Comparison of ENCODE assay signal across 9 cellular contexts in genomic region chr7:158646766-158647474, GRCh38. TPM values are rescaled to one million over a fixed set of nuclear protein-coding genes. Genes with fewer than 3 reads are reported as not detected.
DNase-seq lines count a peak whose midpoint lies in the region; ATAC-seq and TF ChIP-seq lines count a peak whose summit lies in the region.
"Had no signal": no experiment of that assay in that cellular context is flagged by ENCODE, and none has a peak within 500 bp of the region (broad histone marks: within the 10 kb centered on the region; RNA-seq: fewer than 3 reads in every experiment).

No MANE protein-coding gene starts in this region.

- H3K9me3 ChIP-seq in SU-DHL-6 (ENCODE audit: insufficient read depth, low read length) = no peaks in the 10 kb centered on the region
- H3K9me3 ChIP-seq in neuronal stem cell (replicated peaks in 1 of 2; ENCODE audit: control insufficient read depth in 2 of 2, insufficient read depth in 1 of 2, low read depth in 1 of 2, low read length in 2 of 2) = peaks cover 0 to 8% of the 10 kb centered on the region in 2 donors
- H3K9me3 ChIP-seq: HAP-1 had no signal

- no peaks in the 10 kb centered on the region for H3K79me1 ChIP-seq in neuronal stem cell (ENCODE audit: low read depth, low read length)

- peak; percentile 23 for TF ChIP-seq CTCF in GM20000 (IDR thresholded peaks at IDR 0.05; ENCODE audit: extremely low read depth, missing control alignments)
- TF ChIP-seq CTCF in SU-DHL-6 (IDR thresholded peaks at IDR 0.05; ENCODE audit: insufficient read depth, low read length, poor library complexity, severe bottlenecking) = peak; percentile 48

- H3K27me3 ChIP-seq in SU-DHL-6 (ENCODE audit: low read length) (no peaks in the 10 kb centered on the region), neuronal stem cell (ENCODE audit: control insufficient read depth in 3 of 3, insufficient read depth in 3 of 3, low read depth in 1 of 3, low read length in 3 of 3) (no peaks in the 10 kb centered on the region)

- H3K18ac ChIP-seq in neuronal stem cell (ENCODE audit: low read length) = no peak overlapping the region

- H3K14ac ChIP-seq in neuronal stem cell (ENCODE audit: low read length) = no peak overlapping the region

- H3K36me3 ChIP-seq in SU-DHL-6 (ENCODE audit: low read length) = peaks cover 73% of the 10 kb centered on the region
- peaks cover 24 to 97% of the 10 kb centered on the region in 2 donors for H3K36me3 ChIP-seq in neuronal stem cell (replicated peaks in 1 of 2; ENCODE audit: control insufficient read depth in 2 of 2, insufficient read depth in 2 of 2, low read length in 2 of 2)

- no peak overlapping the region for H3K9ac ChIP-seq in SU-DHL-6 (ENCODE audit: low read length)
- H3K9ac ChIP-seq in neuronal stem cell (ENCODE audit: low read depth, low read length, poor library complexity) = no peak overlapping the region

- no peak overlapping the region for H3K4ac ChIP-seq in neuronal stem cell (ENCODE audit: low read length)

- H2BK12ac ChIP-seq in neuronal stem cell (ENCODE audit: low read length) = no peak overlapping the region

- H4K20me1 ChIP-seq in SU-DHL-6 (ENCODE audit: low read depth, low read length) = no peaks in the 10 kb centered on the region

- no peak overlapping the region for H2BK15ac ChIP-seq in neuronal stem cell (ENCODE audit: low read length)

- H3K4me3 ChIP-seq in SU-DHL-6 (ENCODE audit: insufficient read depth, low read length, poor library complexity, severe bottlenecking) = no peak overlapping the region
- H3K4me3 ChIP-seq in neuronal stem cell (ENCODE audit: low read length in 2 of 2) = no peak overlapping the region
- H3K4me3 ChIP-seq: HAP-1 had no signal

- H3K27ac ChIP-seq in SU-DHL-6 (ENCODE audit: low read depth, low read length) = no peak overlapping the region
- H3K27ac ChIP-seq in neuronal stem cell (replicated peaks; ENCODE audit: low read length) = no peak overlapping the region

- H3K4me2 ChIP-seq in SU-DHL-6 (ENCODE audit: low read depth, low read length, poor library complexity, severe bottlenecking) (no peak overlapping the region), neuronal stem cell (ENCODE audit: insufficient read depth, low read length, poor library complexity, severe bottlenecking) (no peak overlapping the region)

- no peak overlapping the region for H2AK5ac ChIP-seq in neuronal stem cell (ENCODE audit: low read depth, low read length)

- no peaks in the 10 kb centered on the region for H3F3A ChIP-seq in SU-DHL-6 (ENCODE audit: insufficient read depth)

- H3K23ac ChIP-seq in neuronal stem cell (ENCODE audit: low read depth, low read length, poor library complexity) = no peak overlapping the region

- H4K8ac ChIP-seq in neuronal stem cell (ENCODE audit: low read depth, low read length) = no peak overlapping the region

- WGBS in neuronal stem cell (ENCODE audit: extremely low coverage in 2 of 2, insufficient read length in 2 of 2, insufficient replicate concordance in 1 of 2), 2 donors = no CpG with 5 or more reads among the region's 7 CpGs

- H2BK120ac ChIP-seq in neuronal stem cell (ENCODE audit: low read depth, low read length) = no peak overlapping the region

- H3K79me2 ChIP-seq in SU-DHL-6 (ENCODE audit: insufficient read depth, low read length) = peaks cover 15% of the 10 kb centered on the region; the same call in 1 of the 2 replicates

- H3K9me2 ChIP-seq in SU-DHL-6 (replicated peaks; ENCODE audit: insufficient read depth, low read length) = no peaks in the 10 kb centered on the region

- no peak for ATAC-seq in HG03469 (IDR thresholded peaks at IDR 0.05; ENCODE audit: unreplicated experiment)
- ATAC-seq in HG03045 (IDR thresholded peaks at IDR 0.05; ENCODE audit: unreplicated experiment) = no peak

- H3K4me1 ChIP-seq in neuronal stem cell (ENCODE audit: control insufficient read depth in 2 of 2, insufficient read depth in 1 of 2, low read depth in 1 of 2, low read length in 2 of 2) = no peaks in the 10 kb centered on the region
- H3K4me1 ChIP-seq: HAP-1 had no signal

- no peak overlapping the region for H2AFZ ChIP-seq in SU-DHL-6 (ENCODE audit: low read depth, low read length, severe bottlenecking)
- H2AFZ ChIP-seq in neuronal stem cell (ENCODE audit: low read length) = no peak overlapping the region

- H2BK5ac ChIP-seq in neuronal stem cell (ENCODE audit: low read length) = no peak overlapping the region

- DNase-seq in COLO668 (lab: John Stamatoyannopoulos, UW; ENCODE audit: unreplicated experiment) (peak; percentile 41), GM20000 (ENCODE audit: low spot score) (no peak), iris pigment epithelial cell (ENCODE audit: low read depth) (peak; percentile 7), NOMO-1 treated with DMSO at 0.1 percent for 48 hours (lab: John Stamatoyannopoulos, UW; ENCODE audit: unreplicated experiment) (no peak), neuronal stem cell (ENCODE audit: low spot score) (no peak)

- no peak overlapping the region for H4K91ac ChIP-seq in neuronal stem cell (ENCODE audit: low read depth, low read length, poor library complexity)

RNA-seq across cellular contexts. Expression of gene NCAPG2, which starts 57.7 kb away (rescaled TPM):
- 31.3 TPM for polyA plus RNA-seq in neuronal stem cell (2013, experiment 1 of 2)
- polyA plus RNA-seq in neuronal stem cell (2013, experiment 2 of 2) = 33.0 TPM

RNA-seq across cellular contexts. Expression of gene PTPRN2, which starts 59.3 kb away (rescaled TPM):
- polyA plus RNA-seq in neuronal stem cell (2013, experiment 1 of 2) = 19.0 TPM
- 20.3 TPM for polyA plus RNA-seq in neuronal stem cell (2013, experiment 2 of 2)

Comparison
In these comparisons a context has a peak if more than half of its experiments do, and no peak if none do; other contexts are left out.
1. DNase-seq: peak in COLO668 (single experiment) and iris pigment epithelial cell (single experiment); none in GM20000 (single experiment), NOMO-1 treated with DMSO at 0.1 percent for 48 hours (single experiment) and neuronal stem cell (single experiment).